Comparison of ENCODE assay signal across 1 cellular context in genomic region chr5:134110382-134110781, GRCh38.
TF ChIP-seq lines count a peak whose summit lies in the region.

No MANE protein-coding gene starts in this region.

TF ChIP-seq in HEK293, 187 proteins besides CTCF, POLR2A, EP300 and RAD21 (continued from another document):
- TF ChIP-seq TSHZ1 (tag by site-specific recombination; IDR thresholded peaks at IDR 0.05; ENCODE audit: borderline replicate concordance), result no peak
TF ChIP-seq in HEK293: peak in this region for 2.
